1 cellular context compared by ENCODE assay signal in the genomic region with DNA sequence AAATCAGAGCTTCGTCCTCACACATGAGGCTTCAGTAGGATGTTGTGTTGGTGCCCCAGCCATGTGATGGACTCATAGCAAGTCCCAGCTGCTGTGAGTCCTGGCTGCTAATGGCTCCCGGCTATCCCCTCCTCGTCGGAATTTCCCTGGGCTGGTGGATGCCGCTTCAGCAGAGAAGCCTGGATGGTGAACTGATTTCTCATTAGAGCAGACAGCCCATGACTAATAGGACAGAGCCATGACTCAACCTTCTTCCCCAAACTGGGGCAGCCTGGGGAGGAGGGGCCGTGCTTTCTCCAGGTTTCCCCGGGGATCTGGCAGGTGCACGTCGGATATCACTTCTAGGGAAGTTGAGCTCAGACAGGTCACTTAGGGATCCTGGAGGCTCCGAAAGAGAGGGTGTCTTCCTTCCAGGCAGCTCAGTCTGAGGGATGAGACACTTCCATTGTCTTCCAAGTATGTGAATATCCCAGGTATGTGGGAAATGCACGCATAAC.
TF ChIP-seq lines count a peak whose summit lies in the region.

No MANE protein-coding gene starts in this region.

TF ChIP-seq in H1, 55 proteins besides CTCF, POLR2A, EP300 and RAD21 (continued from another document):
- no peak for TF ChIP-seq SP1 (IDR thresholded peaks at IDR 0.05; ENCODE audit: low read depth, low read length)
- peak; percentile 67 for TF ChIP-seq TEAD4 (IDR thresholded peaks at IDR 0.05; ENCODE audit: low read depth, low read length)
